ENCODE assay signal across 1 cellular context in the genomic region with DNA sequence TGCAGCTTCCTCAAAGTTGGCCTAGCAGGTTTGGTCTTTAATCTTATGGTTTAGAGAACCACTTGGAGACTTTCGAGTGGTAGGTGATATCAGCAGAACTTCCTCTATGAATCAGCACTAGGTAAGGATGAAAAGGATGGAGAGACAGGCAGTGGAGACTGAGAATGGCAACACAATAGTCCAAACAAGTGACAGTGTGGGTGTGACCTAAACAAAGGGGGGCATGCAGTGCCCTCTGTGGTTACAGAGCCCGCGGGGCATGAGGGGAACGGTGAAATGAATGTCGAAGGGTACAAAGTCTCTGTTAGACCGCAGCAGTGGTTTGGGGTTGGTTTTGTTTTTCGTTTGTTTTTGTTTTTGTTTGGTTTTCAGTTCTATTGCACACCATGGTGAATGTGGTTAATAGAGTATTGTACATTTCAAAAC.
TF ChIP-seq lines count a peak whose summit lies in the region.

No MANE protein-coding gene starts in this region.

TF ChIP-seq in GM12878, 131 proteins besides CTCF, POLR2A, EP300 and RAD21 (continued from another document and continues in another):
- TF ChIP-seq, protein P1, sequence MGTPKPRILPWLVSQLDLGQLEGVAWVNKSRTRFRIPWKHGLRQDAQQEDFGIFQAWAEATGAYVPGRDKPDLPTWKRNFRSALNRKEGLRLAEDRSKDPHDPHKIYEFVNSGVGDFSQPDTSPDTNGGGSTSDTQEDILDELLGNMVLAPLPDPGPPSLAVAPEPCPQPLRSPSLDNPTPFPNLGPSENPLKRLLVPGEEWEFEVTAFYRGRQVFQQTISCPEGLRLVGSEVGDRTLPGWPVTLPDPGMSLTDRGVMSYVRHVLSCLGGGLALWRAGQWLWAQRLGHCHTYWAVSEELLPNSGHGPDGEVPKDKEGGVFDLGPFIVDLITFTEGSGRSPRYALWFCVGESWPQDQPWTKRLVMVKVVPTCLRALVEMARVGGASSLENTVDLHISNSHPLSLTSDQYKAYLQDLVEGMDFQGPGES (IDR thresholded peaks at IDR 0.05) = no peak
- TF ChIP-seq, protein P2, sequence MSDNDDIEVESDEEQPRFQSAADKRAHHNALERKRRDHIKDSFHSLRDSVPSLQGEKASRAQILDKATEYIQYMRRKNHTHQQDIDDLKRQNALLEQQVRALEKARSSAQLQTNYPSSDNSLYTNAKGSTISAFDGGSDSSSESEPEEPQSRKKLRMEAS (IDR thresholded peaks at IDR 0.05; ENCODE audit: low read depth, low read length) = no peak
- TF ChIP-seq ZNF217 (IDR thresholded peaks at IDR 0.05) = no peak
- TF ChIP-seq, protein P3, sequence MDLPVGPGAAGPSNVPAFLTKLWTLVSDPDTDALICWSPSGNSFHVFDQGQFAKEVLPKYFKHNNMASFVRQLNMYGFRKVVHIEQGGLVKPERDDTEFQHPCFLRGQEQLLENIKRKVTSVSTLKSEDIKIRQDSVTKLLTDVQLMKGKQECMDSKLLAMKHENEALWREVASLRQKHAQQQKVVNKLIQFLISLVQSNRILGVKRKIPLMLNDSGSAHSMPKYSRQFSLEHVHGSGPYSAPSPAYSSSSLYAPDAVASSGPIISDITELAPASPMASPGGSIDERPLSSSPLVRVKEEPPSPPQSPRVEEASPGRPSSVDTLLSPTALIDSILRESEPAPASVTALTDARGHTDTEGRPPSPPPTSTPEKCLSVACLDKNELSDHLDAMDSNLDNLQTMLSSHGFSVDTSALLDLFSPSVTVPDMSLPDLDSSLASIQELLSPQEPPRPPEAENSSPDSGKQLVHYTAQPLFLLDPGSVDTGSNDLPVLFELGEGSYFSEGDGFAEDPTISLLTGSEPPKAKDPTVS (IDR thresholded peaks at IDR 0.05; ENCODE audit: low read depth, low read length) = no peak
- TF ChIP-seq KAT2A (conservative IDR thresholded peaks at IDR 0.05; ENCODE audit: control insufficient read depth, low read depth, low read length) = no peak
- no peak for TF ChIP-seq CHD1 (IDR thresholded peaks at IDR 0.05; ENCODE audit: low read depth, low read length)
- no peak for TF ChIP-seq RCOR1 (conservative IDR thresholded peaks at IDR 0.05; ENCODE audit: low read depth, low read length)
- peak; percentile 88 for TF ChIP-seq NFIC (IDR thresholded peaks at IDR 0.05; ENCODE audit: low read depth, low read length)
- TF ChIP-seq MYC (IDR thresholded peaks at IDR 0.05; ENCODE audit: insufficient read depth, insufficient read length, insufficient replicate concordance, low read length, severe bottlenecking) = no peak
- TF ChIP-seq RUNX3 (IDR thresholded peaks at IDR 0.05; ENCODE audit: low read length) = peak; percentile 100
- no peak for TF ChIP-seq EZH2 (IDR thresholded peaks at IDR 0.05; ENCODE audit: borderline replicate concordance, control insufficient read depth, low read depth, low read length)
- no peak for TF ChIP-seq ZNF207 (IDR thresholded peaks at IDR 0.05; ENCODE audit: borderline replicate concordance)
- TF ChIP-seq FOS (IDR thresholded peaks at IDR 0.05; ENCODE audit: borderline replicate concordance, extremely low read depth, insufficient read length) = no peak
- TF ChIP-seq MTA2 (IDR thresholded peaks at IDR 0.05; ENCODE audit: low read depth) = peak; percentile 84
- no peak for TF ChIP-seq SMARCA5 (IDR thresholded peaks at IDR 0.05)
- TF ChIP-seq LARP7 (IDR thresholded peaks at IDR 0.05) = no peak
- no peak for TF ChIP-seq CEBPB (IDR thresholded peaks at IDR 0.05; ENCODE audit: borderline replicate concordance in 1 of 2, low read depth in 2 of 2, low read length in 2 of 2)
- no peak for TF ChIP-seq ZZZ3 (IDR thresholded peaks at IDR 0.05; ENCODE audit: control insufficient read depth, insufficient read length, low read depth)
- no peak for TF ChIP-seq SIX5 (IDR thresholded peaks at IDR 0.05; ENCODE audit: low read depth, low read length, severe bottlenecking)
- TF ChIP-seq, protein P4, sequence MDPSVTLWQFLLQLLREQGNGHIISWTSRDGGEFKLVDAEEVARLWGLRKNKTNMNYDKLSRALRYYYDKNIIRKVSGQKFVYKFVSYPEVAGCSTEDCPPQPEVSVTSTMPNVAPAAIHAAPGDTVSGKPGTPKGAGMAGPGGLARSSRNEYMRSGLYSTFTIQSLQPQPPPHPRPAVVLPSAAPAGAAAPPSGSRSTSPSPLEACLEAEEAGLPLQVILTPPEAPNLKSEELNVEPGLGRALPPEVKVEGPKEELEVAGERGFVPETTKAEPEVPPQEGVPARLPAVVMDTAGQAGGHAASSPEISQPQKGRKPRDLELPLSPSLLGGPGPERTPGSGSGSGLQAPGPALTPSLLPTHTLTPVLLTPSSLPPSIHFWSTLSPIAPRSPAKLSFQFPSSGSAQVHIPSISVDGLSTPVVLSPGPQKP (IDR thresholded peaks at IDR 0.05; ENCODE audit: low read depth, low read length) = no peak
- TF ChIP-seq IRF4 (IDR thresholded peaks at IDR 0.05; ENCODE audit: low read depth, low read length) = peak; percentile 86
- TF ChIP-seq SUZ12 (IDR thresholded peaks at IDR 0.05; ENCODE audit: unreplicated experiment) = no peak
- TF ChIP-seq MYB (IDR thresholded peaks at IDR 0.05; ENCODE audit: borderline replicate concordance, low read depth, low read length) = no peak
- no peak for TF ChIP-seq YBX1 (IDR thresholded peaks at IDR 0.05)
- no peak for TF ChIP-seq HDAC6 (IDR thresholded peaks at IDR 0.05; ENCODE audit: unreplicated experiment)
- TF ChIP-seq, protein P5, sequence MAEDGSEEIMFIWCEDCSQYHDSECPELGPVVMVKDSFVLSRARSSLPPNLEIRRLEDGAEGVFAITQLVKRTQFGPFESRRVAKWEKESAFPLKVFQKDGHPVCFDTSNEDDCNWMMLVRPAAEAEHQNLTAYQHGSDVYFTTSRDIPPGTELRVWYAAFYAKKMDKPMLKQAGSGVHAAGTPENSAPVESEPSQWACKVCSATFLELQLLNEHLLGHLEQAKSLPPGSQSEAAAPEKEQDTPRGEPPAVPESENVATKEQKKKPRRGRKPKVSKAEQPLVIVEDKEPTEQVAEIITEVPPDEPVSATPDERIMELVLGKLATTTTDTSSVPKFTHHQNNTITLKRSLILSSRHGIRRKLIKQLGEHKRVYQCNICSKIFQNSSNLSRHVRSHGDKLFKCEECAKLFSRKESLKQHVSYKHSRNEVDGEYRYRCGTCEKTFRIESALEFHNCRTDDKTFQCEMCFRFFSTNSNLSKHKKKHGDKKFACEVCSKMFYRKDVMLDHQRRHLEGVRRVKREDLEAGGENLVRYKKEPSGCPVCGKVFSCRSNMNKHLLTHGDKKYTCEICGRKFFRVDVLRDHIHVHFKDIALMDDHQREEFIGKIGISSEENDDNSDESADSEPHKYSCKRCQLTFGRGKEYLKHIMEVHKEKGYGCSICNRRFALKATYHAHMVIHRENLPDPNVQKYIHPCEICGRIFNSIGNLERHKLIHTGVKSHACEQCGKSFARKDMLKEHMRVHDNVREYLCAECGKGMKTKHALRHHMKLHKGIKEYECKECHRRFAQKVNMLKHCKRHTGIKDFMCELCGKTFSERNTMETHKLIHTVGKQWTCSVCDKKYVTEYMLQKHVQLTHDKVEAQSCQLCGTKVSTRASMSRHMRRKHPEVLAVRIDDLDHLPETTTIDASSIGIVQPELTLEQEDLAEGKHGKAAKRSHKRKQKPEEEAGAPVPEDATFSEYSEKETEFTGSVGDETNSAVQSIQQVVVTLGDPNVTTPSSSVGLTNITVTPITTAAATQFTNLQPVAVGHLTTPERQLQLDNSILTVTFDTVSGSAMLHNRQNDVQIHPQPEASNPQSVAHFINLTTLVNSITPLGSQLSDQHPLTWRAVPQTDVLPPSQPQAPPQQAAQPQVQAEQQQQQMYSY (CRISPR knock-in tag; IDR thresholded peaks at IDR 0.05) = no peak
- TF ChIP-seq, protein P6, sequence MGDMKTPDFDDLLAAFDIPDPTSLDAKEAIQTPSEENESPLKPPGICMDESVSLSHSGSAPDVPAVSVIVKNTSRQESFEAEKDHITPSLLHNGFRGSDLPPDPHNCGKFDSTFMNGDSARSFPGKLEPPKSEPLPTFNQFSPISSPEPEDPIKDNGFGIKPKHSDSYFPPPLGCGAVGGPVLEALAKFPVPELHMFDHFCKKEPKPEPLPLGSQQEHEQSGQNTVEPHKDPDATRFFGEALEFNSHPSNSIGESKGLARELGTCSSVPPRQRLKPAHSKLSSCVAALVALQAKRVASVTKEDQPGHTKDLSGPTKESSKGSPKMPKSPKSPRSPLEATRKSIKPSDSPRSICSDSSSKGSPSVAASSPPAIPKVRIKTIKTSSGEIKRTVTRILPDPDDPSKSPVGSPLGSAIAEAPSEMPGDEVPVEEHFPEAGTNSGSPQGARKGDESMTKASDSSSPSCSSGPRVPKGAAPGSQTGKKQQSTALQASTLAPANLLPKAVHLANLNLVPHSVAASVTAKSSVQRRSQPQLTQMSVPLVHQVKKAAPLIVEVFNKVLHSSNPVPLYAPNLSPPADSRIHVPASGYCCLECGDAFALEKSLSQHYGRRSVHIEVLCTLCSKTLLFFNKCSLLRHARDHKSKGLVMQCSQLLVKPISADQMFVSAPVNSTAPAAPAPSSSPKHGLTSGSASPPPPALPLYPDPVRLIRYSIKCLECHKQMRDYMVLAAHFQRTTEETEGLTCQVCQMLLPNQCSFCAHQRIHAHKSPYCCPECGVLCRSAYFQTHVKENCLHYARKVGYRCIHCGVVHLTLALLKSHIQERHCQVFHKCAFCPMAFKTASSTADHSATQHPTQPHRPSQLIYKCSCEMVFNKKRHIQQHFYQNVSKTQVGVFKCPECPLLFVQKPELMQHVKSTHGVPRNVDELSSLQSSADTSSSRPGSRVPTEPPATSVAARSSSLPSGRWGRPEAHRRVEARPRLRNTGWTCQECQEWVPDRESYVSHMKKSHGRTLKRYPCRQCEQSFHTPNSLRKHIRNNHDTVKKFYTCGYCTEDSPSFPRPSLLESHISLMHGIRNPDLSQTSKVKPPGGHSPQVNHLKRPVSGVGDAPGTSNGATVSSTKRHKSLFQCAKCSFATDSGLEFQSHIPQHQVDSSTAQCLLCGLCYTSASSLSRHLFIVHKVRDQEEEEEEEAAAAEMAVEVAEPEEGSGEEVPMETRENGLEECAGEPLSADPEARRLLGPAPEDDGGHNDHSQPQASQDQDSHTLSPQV (IDR thresholded peaks at IDR 0.05) = no peak
- peak; percentile 89 for TF ChIP-seq EED (IDR thresholded peaks at IDR 0.05; ENCODE audit: low read depth)
- no peak for TF ChIP-seq NFYA (IDR thresholded peaks at IDR 0.05; ENCODE audit: borderline replicate concordance, low read depth, low read length)
- no peak for TF ChIP-seq KDM1A (IDR thresholded peaks at IDR 0.05; ENCODE audit: borderline replicate concordance)
- no peak for TF ChIP-seq FOXK2 (IDR thresholded peaks at IDR 0.05)
- no peak for TF ChIP-seq DPF2 (IDR thresholded peaks at IDR 0.05)
- no peak for TF ChIP-seq YY1 (IDR thresholded peaks at IDR 0.05; ENCODE audit: low read depth, low read length)
- TF ChIP-seq, protein P7, sequence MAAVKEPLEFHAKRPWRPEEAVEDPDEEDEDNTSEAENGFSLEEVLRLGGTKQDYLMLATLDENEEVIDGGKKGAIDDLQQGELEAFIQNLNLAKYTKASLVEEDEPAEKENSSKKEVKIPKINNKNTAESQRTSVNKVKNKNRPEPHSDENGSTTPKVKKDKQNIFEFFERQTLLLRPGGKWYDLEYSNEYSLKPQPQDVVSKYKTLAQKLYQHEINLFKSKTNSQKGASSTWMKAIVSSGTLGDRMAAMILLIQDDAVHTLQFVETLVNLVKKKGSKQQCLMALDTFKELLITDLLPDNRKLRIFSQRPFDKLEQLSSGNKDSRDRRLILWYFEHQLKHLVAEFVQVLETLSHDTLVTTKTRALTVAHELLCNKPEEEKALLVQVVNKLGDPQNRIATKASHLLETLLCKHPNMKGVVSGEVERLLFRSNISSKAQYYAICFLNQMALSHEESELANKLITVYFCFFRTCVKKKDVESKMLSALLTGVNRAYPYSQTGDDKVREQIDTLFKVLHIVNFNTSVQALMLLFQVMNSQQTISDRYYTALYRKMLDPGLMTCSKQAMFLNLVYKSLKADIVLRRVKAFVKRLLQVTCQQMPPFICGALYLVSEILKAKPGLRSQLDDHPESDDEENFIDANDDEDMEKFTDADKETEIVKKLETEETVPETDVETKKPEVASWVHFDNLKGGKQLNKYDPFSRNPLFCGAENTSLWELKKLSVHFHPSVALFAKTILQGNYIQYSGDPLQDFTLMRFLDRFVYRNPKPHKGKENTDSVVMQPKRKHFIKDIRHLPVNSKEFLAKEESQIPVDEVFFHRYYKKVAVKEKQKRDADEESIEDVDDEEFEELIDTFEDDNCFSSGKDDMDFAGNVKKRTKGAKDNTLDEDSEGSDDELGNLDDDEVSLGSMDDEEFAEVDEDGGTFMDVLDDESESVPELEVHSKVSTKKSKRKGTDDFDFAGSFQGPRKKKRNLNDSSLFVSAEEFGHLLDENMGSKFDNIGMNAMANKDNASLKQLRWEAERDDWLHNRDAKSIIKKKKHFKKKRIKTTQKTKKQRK (IDR thresholded peaks at IDR 0.05; ENCODE audit: low read depth, low read length) = no peak
- TF ChIP-seq EGR1 (IDR thresholded peaks at IDR 0.05; ENCODE audit: borderline replicate concordance in 1 of 2, low read depth in 2 of 2, low read length in 2 of 2) = no peak
- TF ChIP-seq, protein P8, sequence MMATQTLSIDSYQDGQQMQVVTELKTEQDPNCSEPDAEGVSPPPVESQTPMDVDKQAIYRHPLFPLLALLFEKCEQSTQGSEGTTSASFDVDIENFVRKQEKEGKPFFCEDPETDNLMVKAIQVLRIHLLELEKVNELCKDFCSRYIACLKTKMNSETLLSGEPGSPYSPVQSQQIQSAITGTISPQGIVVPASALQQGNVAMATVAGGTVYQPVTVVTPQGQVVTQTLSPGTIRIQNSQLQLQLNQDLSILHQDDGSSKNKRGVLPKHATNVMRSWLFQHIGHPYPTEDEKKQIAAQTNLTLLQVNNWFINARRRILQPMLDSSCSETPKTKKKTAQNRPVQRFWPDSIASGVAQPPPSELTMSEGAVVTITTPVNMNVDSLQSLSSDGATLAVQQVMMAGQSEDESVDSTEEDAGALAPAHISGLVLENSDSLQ (IDR thresholded peaks at IDR 0.05) = peak; percentile 68
- TF ChIP-seq IKZF2 (IDR thresholded peaks at IDR 0.05) = peak; percentile 87 to 91
- no peak for TF ChIP-seq ZNF274 (IDR thresholded peaks at IDR 0.05; ENCODE audit: insufficient read depth, insufficient read length)
- 0 out of 2 replicates have a peak, but pooled peaks have one; percentile 46 for TF ChIP-seq TCF7 (IDR thresholded peaks at IDR 0.05; ENCODE audit: borderline replicate concordance)
- TF ChIP-seq, protein P9, sequence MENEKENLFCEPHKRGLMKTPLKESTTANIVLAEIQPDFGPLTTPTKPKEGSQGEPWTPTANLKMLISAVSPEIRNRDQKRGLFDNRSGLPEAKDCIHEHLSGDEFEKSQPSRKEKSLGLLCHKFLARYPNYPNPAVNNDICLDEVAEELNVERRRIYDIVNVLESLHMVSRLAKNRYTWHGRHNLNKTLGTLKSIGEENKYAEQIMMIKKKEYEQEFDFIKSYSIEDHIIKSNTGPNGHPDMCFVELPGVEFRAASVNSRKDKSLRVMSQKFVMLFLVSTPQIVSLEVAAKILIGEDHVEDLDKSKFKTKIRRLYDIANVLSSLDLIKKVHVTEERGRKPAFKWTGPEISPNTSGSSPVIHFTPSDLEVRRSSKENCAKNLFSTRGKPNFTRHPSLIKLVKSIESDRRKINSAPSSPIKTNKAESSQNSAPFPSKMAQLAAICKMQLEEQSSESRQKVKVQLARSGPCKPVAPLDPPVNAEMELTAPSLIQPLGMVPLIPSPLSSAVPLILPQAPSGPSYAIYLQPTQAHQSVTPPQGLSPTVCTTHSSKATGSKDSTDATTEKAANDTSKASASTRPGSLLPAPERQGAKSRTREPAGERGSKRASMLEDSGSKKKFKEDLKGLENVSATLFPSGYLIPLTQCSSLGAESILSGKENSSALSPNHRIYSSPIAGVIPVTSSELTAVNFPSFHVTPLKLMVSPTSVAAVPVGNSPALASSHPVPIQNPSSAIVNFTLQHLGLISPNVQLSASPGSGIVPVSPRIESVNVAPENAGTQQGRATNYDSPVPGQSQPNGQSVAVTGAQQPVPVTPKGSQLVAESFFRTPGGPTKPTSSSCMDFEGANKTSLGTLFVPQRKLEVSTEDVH (IDR thresholded peaks at IDR 0.05; ENCODE audit: low read depth, partially characterized antibody) = no peak
